Comparison of ENCODE assay signal across 8 cellular contexts in genomic region chr14:73457050-73457934, GRCh38. TPM values are rescaled to one million over a fixed set of nuclear protein-coding genes. Genes with fewer than 3 reads are reported as not detected.
DNase-seq lines count a peak whose midpoint lies in the region; ATAC-seq and TF ChIP-seq lines count a peak whose summit lies in the region.

No MANE protein-coding gene starts in this region.

- peaks cover 20% of the 10 kb centered on the region for H3F3A ChIP-seq in neural progenitor cell (ENCODE audit: low read depth)

- H3K4me2 ChIP-seq in neural progenitor cell, result peak overlapping the region; percentile 92

- peaks cover 15% of the 10 kb centered on the region for H3K36me3 Mint-ChIP-seq in activated T-helper 17 cell treated with anti-CD3 and anti-CD28 coated beads, Interleukin-2, amount 50 U/mL, for 72 hours (ENCODE audit: low read depth)
- peaks cover 2% of the 10 kb centered on the region for H3K36me3 Mint-ChIP-seq in neural progenitor cell

- no peaks in the 10 kb centered on the region for H3K27me3 Mint-ChIP-seq in activated T-helper 17 cell treated with anti-CD3 and anti-CD28 coated beads, Interleukin-2, amount 50 U/mL, for 72 hours
- H3K27me3 Mint-ChIP-seq in neural progenitor cell (ENCODE audit: insufficient read depth, low read depth), result peaks cover 2% of the 10 kb centered on the region

- peak overlapping the region; percentile 98 for H3K4me3 ChIP-seq in neural progenitor cell

- H3K27ac Mint-ChIP-seq in activated T-helper 17 cell treated with anti-CD3 and anti-CD28 coated beads, Interleukin-2, amount 50 U/mL, for 72 hours, result peak overlapping the region; percentile 99
- peak overlapping the region; percentile 87 for H3K27ac Mint-ChIP-seq in neural progenitor cell

- no peaks in the 10 kb centered on the region for H3K4me1 ChIP-seq in ES-I3 (ENCODE audit: insufficient read depth, low read length)
- peaks cover 30% of the 10 kb centered on the region for H3K4me1 ChIP-seq in foreskin keratinocyte
- H3K4me1 ChIP-seq in neural progenitor cell, result peaks cover 36% of the 10 kb centered on the region

- ATAC-seq in activated T-helper 17 cell treated with anti-CD3 and anti-CD28 coated beads, Interleukin-2, amount 50 U/mL, for 72 hours (replicated peaks), result no peak
- ATAC-seq in foreskin keratinocyte (peak; percentile 9), HG02870 (IDR thresholded peaks at IDR 0.05; ENCODE audit: unreplicated experiment) (no peak), HG02571 (IDR thresholded peaks at IDR 0.05; ENCODE audit: unreplicated experiment) (no peak)

- H3K36me3 ChIP-seq in ES-I3 (ENCODE audit: insufficient read depth, low read length) (no peaks in the 10 kb centered on the region), neural progenitor cell (no peaks in the 10 kb centered on the region)

- peak overlapping the region; percentile 6 for H2AFZ ChIP-seq in neural progenitor cell (replicated peaks)

- H3K9me3 Mint-ChIP-seq in activated T-helper 17 cell treated with anti-CD3 and anti-CD28 coated beads, Interleukin-2, amount 50 U/mL, for 72 hours, result no peaks in the 10 kb centered on the region
- no peaks in the 10 kb centered on the region for H3K9me3 Mint-ChIP-seq in neural progenitor cell

- H4K20me1 ChIP-seq in neural progenitor cell (ENCODE audit: low read depth), result peaks cover 29% of the 10 kb centered on the region

- H3K4me1 Mint-ChIP-seq in activated T-helper 17 cell treated with anti-CD3 and anti-CD28 coated beads, Interleukin-2, amount 50 U/mL, for 72 hours, result peaks cover 37% of the 10 kb centered on the region
- peaks cover 28% of the 10 kb centered on the region for H3K4me1 Mint-ChIP-seq in neural progenitor cell

- DNase-seq in LoVo (ENCODE audit: low spot score) (peak; percentile 45), foreskin keratinocyte (peak in 1 of 2 donors; percentile 34), neural progenitor cell (ENCODE audit: low spot score) (peak; percentile 55), NCI-H1048 (lab: John Stamatoyannopoulos, UW) (no peak)

- peaks cover 58% of the 10 kb centered on the region for H3K79me2 ChIP-seq in neural progenitor cell (ENCODE audit: low read depth)

- H3K9ac ChIP-seq in ES-I3 (ENCODE audit: low read depth, low read length), result peak overlapping the region; percentile 85
- H3K9ac ChIP-seq in neural progenitor cell, result peak overlapping the region; percentile 62

- H3K27ac ChIP-seq in foreskin keratinocyte (peak overlapping the region; percentile 80), neural progenitor cell (peak overlapping the region; percentile 49)

- no peak for TF ChIP-seq CTCF in foreskin keratinocyte (conservative IDR thresholded peaks at IDR 0.05)
- TF ChIP-seq CTCF in neural progenitor cell (IDR thresholded peaks at IDR 0.05), result no peak

- no peaks in the 10 kb centered on the region for H3K9me3 ChIP-seq in ES-I3 (ENCODE audit: control insufficient read depth, insufficient read depth, low read length)
- H3K9me3 ChIP-seq in neural progenitor cell (ENCODE audit: low read depth), result no peaks in the 10 kb centered on the region

- no peaks in the 10 kb centered on the region for H3K27me3 ChIP-seq in foreskin keratinocyte
- no peaks in the 10 kb centered on the region for H3K27me3 ChIP-seq in neural progenitor cell

- H3K4me3 Mint-ChIP-seq in activated T-helper 17 cell treated with anti-CD3 and anti-CD28 coated beads, Interleukin-2, amount 50 U/mL, for 72 hours, result peak overlapping the region; percentile 94
- peak overlapping the region; percentile 98 for H3K4me3 Mint-ChIP-seq in neural progenitor cell

RNA-seq across cellular contexts. Expression of gene NUMB, which starts 1.1 kb away (rescaled TPM):
- total RNA-seq in activated T-helper 17 cell treated with anti-CD3 and anti-CD28 coated beads, Interleukin-2, amount 50 U/mL, for 72 hours, result 10 to 100 TPM; 45.1 to 55.0 TPM
- 42.5 and 42.6 TPM in 2 replicates for total RNA-seq in foreskin keratinocyte
- polyA plus RNA-seq in foreskin keratinocyte, result 26.1 and 27.6 TPM in 2 replicates
- 33.5 and 37.2 TPM in 2 replicates for total RNA-seq in neural progenitor cell (ENCODE audit: low replicate concordance)

RNA-seq across cellular contexts. Expression of gene RIOX1, which starts 33.4 kb away (rescaled TPM):
- total RNA-seq in activated T-helper 17 cell treated with anti-CD3 and anti-CD28 coated beads, Interleukin-2, amount 50 U/mL, for 72 hours, result 10 to 100 TPM in 1 of 2 donors, 1 to 10 TPM in 1; 9.2 to 23.3 TPM
- total RNA-seq in foreskin keratinocyte, result 16.1 and 16.8 TPM in 2 replicates
- polyA plus RNA-seq in foreskin keratinocyte, result 10.7 and 12.2 TPM in 2 replicates
- total RNA-seq in neural progenitor cell (ENCODE audit: low replicate concordance), result 14.9 and 28.8 TPM in 2 replicates
